ENCODE assay signal across 9 cellular contexts in genomic region chr6:139708342-139709199, GRCh38.
DNase-seq lines count a peak whose midpoint lies in the region; ATAC-seq, FAIRE-seq and TF ChIP-seq lines count a peak whose summit lies in the region.
"Had no signal": no experiment of that assay in that cellular context is flagged by ENCODE, and none has a peak within 500 bp of the region (broad histone marks: within the 10 kb centered on the region; RNA-seq: fewer than 3 reads in every experiment).

No MANE protein-coding gene starts in this region.

- FAIRE-seq in H54 (lab: Jason Lieb, UNC): peak; percentile 92

- H3K27me3 Mint-ChIP-seq in stimulated activated memory B cell treated with anti-CD40 and anti-IgM and Interleukin-4, amounts not matched to agents 10 μg/mL and 1 μg/mL and 100 μg/mL, for 72 hours: peaks cover 8% of the 10 kb centered on the region

- H3K27me3 ChIP-seq in sigmoid colon: no peaks in the 10 kb centered on the region

- no peaks in the 10 kb centered on the region for H3K36me3 ChIP-seq in sigmoid colon

- ATAC-seq in left ventricle myocardium superior: peak; percentile 43
- no peak for ATAC-seq in stimulated activated memory B cell treated with anti-CD40 and anti-IgM and Interleukin-4, amounts not matched to agents 10 μg/mL and 1 μg/mL and 100 μg/mL, for 72 hours
- no peak for ATAC-seq in GM18907 (IDR thresholded peaks at IDR 0.05; ENCODE audit: unreplicated experiment)
- ATAC-seq: activated T-cell treated with anti-CD3 and anti-CD28 coated beads, Interleukin-2, amount 50 U/mL, for 72 hours had no signal

- WGBS in sigmoid colon, 2 donors: 15 to 53% methylated on average over 6 of the region's 6 CpGs

- intact Hi-C loops in left ventricle myocardium superior (cut with micrococcal nuclease) (no loop called here), sigmoid colon (cut with DNase I) (loop anchor here (5.0 to 10.0 kb wide), 3 partner anchors 111 to 331 kb away; no protein-coding TSS in a partner anchor), posterior cingulate gyrus (cut with DNase I) (no loop called here)

- H3K4me1 Mint-ChIP-seq in stimulated activated memory B cell treated with anti-CD40 and anti-IgM and Interleukin-4, amounts not matched to agents 10 μg/mL and 1 μg/mL and 100 μg/mL, for 72 hours: no peaks in the 10 kb centered on the region

- DNase-seq in H54 (ENCODE audit: insufficient read length, low spot score) (peak; percentile 34), T1000 (lab: John Stamatoyannopoulos, UW) (peak; percentile 38), left ventricle myocardium superior (no peak), sigmoid colon (no peak), SKM-1 (lab: John Stamatoyannopoulos, UW; ENCODE audit: unreplicated experiment) (no peak), posterior cingulate gyrus (no peak)
- DNase-seq: activated T-cell treated with anti-CD3 and anti-CD28 coated beads, Interleukin-2, amount 50 U/mL, for 72 hours had no signal

- no peak for TF ChIP-seq EP300 in sigmoid colon (IDR thresholded peaks at IDR 0.05)

- peaks cover 0 to 39% (median 33%) of the 10 kb centered on the region in 4 donors for H3K4me1 ChIP-seq in sigmoid colon

- TF ChIP-seq POLR2A in H54 (IDR thresholded peaks at IDR 0.05; ENCODE audit: low read depth, low read length): no peak
- TF ChIP-seq POLR2A in sigmoid colon (IDR thresholded peaks at IDR 0.05): no peak

- no peak overlapping the region for H3K27ac Mint-ChIP-seq in stimulated activated memory B cell treated with anti-CD40 and anti-IgM and Interleukin-4, amounts not matched to agents 10 μg/mL and 1 μg/mL and 100 μg/mL, for 72 hours
- H3K27ac Mint-ChIP-seq: activated T-cell treated with anti-CD3 and anti-CD28 coated beads, Interleukin-2, amount 50 U/mL, for 72 hours had no signal

- H3K9me3 ChIP-seq in sigmoid colon: no peaks in the 10 kb centered on the region

- H3K36me3 Mint-ChIP-seq in stimulated activated memory B cell treated with anti-CD40 and anti-IgM and Interleukin-4, amounts not matched to agents 10 μg/mL and 1 μg/mL and 100 μg/mL, for 72 hours: no peaks in the 10 kb centered on the region

- H3K27ac ChIP-seq in sigmoid colon: peak overlapping the region in 3 of 4 donors; percentile 33 to 54 (median 48)

- H3K9me3 Mint-ChIP-seq in stimulated activated memory B cell treated with anti-CD40 and anti-IgM and Interleukin-4, amounts not matched to agents 10 μg/mL and 1 μg/mL and 100 μg/mL, for 72 hours: peaks cover 6% of the 10 kb centered on the region
- H3K9me3 Mint-ChIP-seq: activated T-cell treated with anti-CD3 and anti-CD28 coated beads, Interleukin-2, amount 50 U/mL, for 72 hours had no signal

- H3K4me3 ChIP-seq in sigmoid colon: no peak overlapping the region

- H3K4me3 Mint-ChIP-seq in stimulated activated memory B cell treated with anti-CD40 and anti-IgM and Interleukin-4, amounts not matched to agents 10 μg/mL and 1 μg/mL and 100 μg/mL, for 72 hours: no peak overlapping the region
- H3K4me3 Mint-ChIP-seq: activated T-cell treated with anti-CD3 and anti-CD28 coated beads, Interleukin-2, amount 50 U/mL, for 72 hours had no signal

- TF ChIP-seq CTCF in sigmoid colon (IDR thresholded peaks at IDR 0.05): no peak

Comparison
In these comparisons a context has a peak if more than half of its experiments do, and no peak if none do; other contexts are left out.
1. DNase-seq: peak in H54 (single experiment) and T1000 (single experiment); none in left ventricle myocardium superior (single experiment), sigmoid colon (single experiment), SKM-1 (single experiment) and posterior cingulate gyrus (0 of 10).